1 cellular context compared by ENCODE assay signal in the genomic region with DNA sequence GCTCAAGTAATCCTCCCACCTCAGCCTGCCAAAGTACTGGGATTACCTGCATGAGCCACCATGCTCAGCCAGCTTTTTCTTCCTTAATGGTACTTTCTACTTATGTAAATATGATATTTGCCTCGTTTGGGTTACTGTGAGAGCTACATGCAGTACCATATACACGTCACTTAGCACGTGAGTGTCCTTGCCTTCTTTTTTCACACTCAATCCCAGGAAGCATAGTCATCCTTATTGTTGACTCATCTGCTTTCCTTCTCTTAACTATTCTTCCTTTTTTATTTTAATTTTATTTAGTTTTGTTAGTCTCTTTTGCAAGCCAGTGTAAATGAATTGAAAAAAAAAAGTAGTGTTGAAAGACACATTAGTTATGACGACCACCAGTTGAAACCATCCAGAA.
TF ChIP-seq lines count a peak whose summit lies in the region.

No MANE protein-coding gene starts in this region.

TF ChIP-seq in IMR-90, 13 proteins besides CTCF, POLR2A, EP300 and RAD21:
- no peak for TF ChIP-seq FOS (IDR thresholded peaks at IDR 0.05; ENCODE audit: low read depth, low read length)
- TF ChIP-seq BHLHE40 (IDR thresholded peaks at IDR 0.05; ENCODE audit: low read depth, low read length) = peak; percentile 86
